11 cellular contexts compared by ENCODE assay signal in genomic region chr15:59295742-59296090, GRCh38.
DNase-seq lines count a peak whose midpoint lies in the region; ATAC-seq and TF ChIP-seq lines count a peak whose summit lies in the region.
"Had no signal": no experiment of that assay in that cellular context is flagged by ENCODE, and none has a peak within 500 bp of the region (broad histone marks: within the 10 kb centered on the region; RNA-seq: fewer than 3 reads in every experiment).

No MANE protein-coding gene starts in this region.

- no peak overlapping the region for H3K4me2 ChIP-seq in H9 (ENCODE audit: insufficient read depth, insufficient read length, low read length)

- no peaks in the 10 kb centered on the region for H3K23me2 ChIP-seq in H9 (ENCODE audit: insufficient read length, low read depth, low read length, poor library complexity, severe bottlenecking)

- H2BK120ac ChIP-seq in H9 (ENCODE audit: low read depth, low read length, poor library complexity, severe bottlenecking), result no peak overlapping the region

- H3K4me3 Mint-ChIP-seq in H9, result no peak overlapping the region; a peak in 1 of 5 replicates
- H3K4me3 Mint-ChIP-seq in CD8-positive, alpha-beta memory T cell, result no peak overlapping the region
- H3K4me3 Mint-ChIP-seq: type B pancreatic cell had no signal

- H3K4me1 Mint-ChIP-seq in H9, result peaks cover 61 to 68% of the 10 kb centered on the region in 2 experiments
- peaks cover 17 to 30% (median 29%) of the 10 kb centered on the region in 3 donors for H3K4me1 Mint-ChIP-seq in CD8-positive, alpha-beta memory T cell

- H3K4ac ChIP-seq in H9 (ENCODE audit: low read depth, low read length), result no peak overlapping the region

- no peak overlapping the region for H4K91ac ChIP-seq in H9 (ENCODE audit: insufficient read length, low read depth, low read length)

- H3K56ac ChIP-seq in H9 (ENCODE audit: insufficient read length, low read depth, low read length), result no peak overlapping the region

- DNase-seq in H9 (no peak), right atrium auricular region (ENCODE audit: low spot score) (no peak), skeletal muscle cell (ENCODE audit: low read depth) (no peak), activated T-cell treated with anti-CD3 and anti-CD28 coated beads for 4 hours (no peak), AG08395 (ENCODE audit: low spot score) (no peak), H7 (no peak)
- no peak for DNase-seq in CD8-positive, alpha-beta memory T cell
- DNase-seq: stimulated activated CD4-positive, alpha-beta T cell treated with anti-CD3 and anti-CD28 coated beads, Interleukin-15, amount 100 ng/mL, for 24 hours; T-helper 2 cell had no signal

- H2BK12ac ChIP-seq in H9 (ENCODE audit: insufficient read length, low read depth, low read length), result no peak overlapping the region

- H3K36me3 ChIP-seq in right atrium auricular region (no peaks in the 10 kb centered on the region), H7 (replicated peaks; ENCODE audit: control insufficient read depth, insufficient read depth, low read length) (no peaks in the 10 kb centered on the region)
- no peaks in the 10 kb centered on the region for H3K36me3 ChIP-seq in CD8-positive, alpha-beta memory T cell (ENCODE audit: insufficient read depth, low read length)

- H3K27me3 ChIP-seq in H9 (ENCODE audit: insufficient read depth, low read length) (no peaks in the 10 kb centered on the region), right atrium auricular region (no peaks in the 10 kb centered on the region), H7 (ENCODE audit: control insufficient read depth, insufficient read depth, low read length) (no peaks in the 10 kb centered on the region)
- H3K27me3 ChIP-seq in CD8-positive, alpha-beta memory T cell (ENCODE audit: insufficient read depth, low read length, poor library complexity, severe bottlenecking), result no peaks in the 10 kb centered on the region

- H3K9me3 ChIP-seq in H9 (ENCODE audit: control insufficient read depth, low read depth, low read length), result no peaks in the 10 kb centered on the region
- no peaks in the 10 kb centered on the region for H3K9me3 ChIP-seq in right atrium auricular region
- H3K9me3 ChIP-seq in CD8-positive, alpha-beta memory T cell (ENCODE audit: low read length), result no peaks in the 10 kb centered on the region

- no peak overlapping the region for H4K8ac ChIP-seq in H9 (replicated peaks; ENCODE audit: insufficient read length, low read depth, low read length)

- CTCF ChIA-PET in CD8-positive, alpha-beta memory T cell (lab: Charles Lee), result no interaction called here

- TF ChIP-seq CTCF in H9 (conservative IDR thresholded peaks at IDR 0.05), result no peak
- no peak for TF ChIP-seq CTCF in right atrium auricular region (IDR thresholded peaks at IDR 0.05)

- H3K27me3 Mint-ChIP-seq in H9 (ENCODE audit: low read depth), result no peaks in the 10 kb centered on the region
- H3K27me3 Mint-ChIP-seq in CD8-positive, alpha-beta memory T cell, result peaks cover 0 to 4% of the 10 kb centered on the region in 2 donors
- H3K27me3 Mint-ChIP-seq: type B pancreatic cell had no signal

- H2BK5ac ChIP-seq in H9 (ENCODE audit: insufficient read length, low read length), result no peak overlapping the region

- H3T11ph ChIP-seq in H9 (ENCODE audit: low read length), result no peak overlapping the region

- no peak overlapping the region for H2AK5ac ChIP-seq in H9 (ENCODE audit: insufficient read length, low read length)

- H3K14ac ChIP-seq in H9 (ENCODE audit: insufficient read depth, low read length), result no peak overlapping the region

- H3K4me1 ChIP-seq in H9 (ENCODE audit: insufficient read depth, low read length), result peaks cover 8% of the 10 kb centered on the region
- peaks cover 0 to 43% of the 10 kb centered on the region in 2 donors for H3K4me1 ChIP-seq in right atrium auricular region
- H3K4me1 ChIP-seq in CD8-positive, alpha-beta memory T cell (ENCODE audit: insufficient read depth, low read length), result peaks cover 13% of the 10 kb centered on the region

- H3K9me3 Mint-ChIP-seq in H9, result no peaks in the 10 kb centered on the region; a peak in 1 of 5 replicates
- H3K9me3 Mint-ChIP-seq in CD8-positive, alpha-beta memory T cell, result no peaks in the 10 kb centered on the region

- WGBS in H9 (ENCODE audit: extremely low coverage, insufficient read length, low lambda C conversion rate), result no CpG with 5 or more reads among the region's 4 CpGs

- H2BK20ac ChIP-seq in H9 (ENCODE audit: low read depth, low read length, poor library complexity, severe bottlenecking), result no peak overlapping the region

- H2AFZ ChIP-seq in H9 (ENCODE audit: low read length), result no peak overlapping the region

- peak overlapping the region; percentile 38 to 77 (median 47); a peak in 3 of 7 replicates for H3K27ac Mint-ChIP-seq in H9
- peak overlapping the region in 1 of 8 donors; percentile 26 for H3K27ac Mint-ChIP-seq in CD8-positive, alpha-beta memory T cell

- H3K4me3 ChIP-seq in right atrium auricular region, result no peak overlapping the region
- peak overlapping the region; percentile 5 for H3K4me3 ChIP-seq in skeletal muscle cell (ENCODE audit: low read depth, low read length)
- no peak overlapping the region for H3K4me3 ChIP-seq in CD8-positive, alpha-beta memory T cell (ENCODE audit: low read length)
- no peak overlapping the region for H3K4me3 ChIP-seq in H7 (ENCODE audit: insufficient read depth, low read depth, low read length)

- H2BK15ac ChIP-seq in H9 (ENCODE audit: low read depth, low read length), result no peak overlapping the region

- H3K27ac ChIP-seq in H9 (ENCODE audit: insufficient read length, low read depth, low read length), result no peak overlapping the region
- peak overlapping the region; percentile 57 to 62 for H3K27ac ChIP-seq in right atrium auricular region
- no peak overlapping the region for H3K27ac ChIP-seq in CD8-positive, alpha-beta memory T cell (ENCODE audit: low read depth, low read length)

- ATAC-seq in SK-N-SH treated with all-trans-retinoic acid at 6 μM for 48 hours, result peak; percentile 10

- POLR2A ChIA-PET in CD8-positive, alpha-beta memory T cell (lab: Charles Lee), result no interaction called here

- no peak overlapping the region for H3K23ac ChIP-seq in H9 (ENCODE audit: insufficient read length, low read depth, low read length)

- H3K36me3 Mint-ChIP-seq in H9 (ENCODE audit: insufficient read depth in 1 of 3, low read depth in 3 of 3), result peaks cover 3 to 13% (median 3%) of the 10 kb centered on the region in 3 experiments; a peak in 5 of 7 replicates
- H3K36me3 Mint-ChIP-seq in CD8-positive, alpha-beta memory T cell, result peaks cover 0 to 2% (median 0%) of the 10 kb centered on the region in 3 donors
- H3K36me3 Mint-ChIP-seq: type B pancreatic cell had no signal

- H3K79me2 ChIP-seq in H9 (ENCODE audit: insufficient read depth, low read length), result no peaks in the 10 kb centered on the region

- H4K5ac ChIP-seq in H9 (ENCODE audit: insufficient read length, low read depth, low read length), result no peak overlapping the region

- no peaks in the 10 kb centered on the region for H4K20me1 ChIP-seq in H9 (ENCODE audit: control insufficient read depth, insufficient read depth, insufficient read length)

- H3K9ac ChIP-seq in H9 (ENCODE audit: extremely low read depth, insufficient read length, low read length), result no peak overlapping the region

- no peak overlapping the region for H3K18ac ChIP-seq in H9 (ENCODE audit: insufficient read length, low read depth, low read length)

- H3K79me1 ChIP-seq in H9 (ENCODE audit: insufficient read depth, low read depth, low read length, poor library complexity, severe bottlenecking), result no peaks in the 10 kb centered on the region

TF ChIP-seq in SK-N-SH treated with all-trans-retinoic acid at 6 μM for 48 hours, 23 proteins besides CTCF, POLR2A, EP300 and RAD21:
- TF ChIP-seq ZNF565 (CRISPR knock-in tag; conservative IDR thresholded peaks at IDR 0.05; ENCODE audit: low read depth) (no peak), TOX (CRISPR knock-in tag; IDR thresholded peaks at IDR 0.05; ENCODE audit: borderline replicate concordance) (no peak), ZFP3 (CRISPR knock-in tag; IDR thresholded peaks at IDR 0.05) (no peak), ISL1 (CRISPR knock-in tag; IDR thresholded peaks at IDR 0.05) (no peak), TCF4 (CRISPR knock-in tag; IDR thresholded peaks at IDR 0.05; ENCODE audit: borderline replicate concordance) (no peak), ZNF70 (CRISPR knock-in tag; IDR thresholded peaks at IDR 0.05) (no peak), POU6F1 (CRISPR knock-in tag; IDR thresholded peaks at IDR 0.05; ENCODE audit: borderline replicate concordance, low read depth) (no peak), PPARA (CRISPR knock-in tag; IDR thresholded peaks at IDR 0.05; ENCODE audit: borderline replicate concordance) (no peak)

Comparison
In these comparisons a context has a peak if more than half of its experiments do, and no peak if none do; other contexts are left out.
1. H3K27ac ChIP-seq: peak in right atrium auricular region (2 of 2); none in H9 (single experiment) and CD8-positive, alpha-beta memory T cell (single experiment).